ENCODE assay signal across 1 cellular context in genomic region chr19:31528261-31528660, GRCh38.
TF ChIP-seq lines count a peak whose summit lies in the region.

No MANE protein-coding gene starts in this region.

TF ChIP-seq in GM23338, 12 proteins besides CTCF, POLR2A, EP300 and RAD21 (continued from another document):
- TF ChIP-seq, protein P1, sequence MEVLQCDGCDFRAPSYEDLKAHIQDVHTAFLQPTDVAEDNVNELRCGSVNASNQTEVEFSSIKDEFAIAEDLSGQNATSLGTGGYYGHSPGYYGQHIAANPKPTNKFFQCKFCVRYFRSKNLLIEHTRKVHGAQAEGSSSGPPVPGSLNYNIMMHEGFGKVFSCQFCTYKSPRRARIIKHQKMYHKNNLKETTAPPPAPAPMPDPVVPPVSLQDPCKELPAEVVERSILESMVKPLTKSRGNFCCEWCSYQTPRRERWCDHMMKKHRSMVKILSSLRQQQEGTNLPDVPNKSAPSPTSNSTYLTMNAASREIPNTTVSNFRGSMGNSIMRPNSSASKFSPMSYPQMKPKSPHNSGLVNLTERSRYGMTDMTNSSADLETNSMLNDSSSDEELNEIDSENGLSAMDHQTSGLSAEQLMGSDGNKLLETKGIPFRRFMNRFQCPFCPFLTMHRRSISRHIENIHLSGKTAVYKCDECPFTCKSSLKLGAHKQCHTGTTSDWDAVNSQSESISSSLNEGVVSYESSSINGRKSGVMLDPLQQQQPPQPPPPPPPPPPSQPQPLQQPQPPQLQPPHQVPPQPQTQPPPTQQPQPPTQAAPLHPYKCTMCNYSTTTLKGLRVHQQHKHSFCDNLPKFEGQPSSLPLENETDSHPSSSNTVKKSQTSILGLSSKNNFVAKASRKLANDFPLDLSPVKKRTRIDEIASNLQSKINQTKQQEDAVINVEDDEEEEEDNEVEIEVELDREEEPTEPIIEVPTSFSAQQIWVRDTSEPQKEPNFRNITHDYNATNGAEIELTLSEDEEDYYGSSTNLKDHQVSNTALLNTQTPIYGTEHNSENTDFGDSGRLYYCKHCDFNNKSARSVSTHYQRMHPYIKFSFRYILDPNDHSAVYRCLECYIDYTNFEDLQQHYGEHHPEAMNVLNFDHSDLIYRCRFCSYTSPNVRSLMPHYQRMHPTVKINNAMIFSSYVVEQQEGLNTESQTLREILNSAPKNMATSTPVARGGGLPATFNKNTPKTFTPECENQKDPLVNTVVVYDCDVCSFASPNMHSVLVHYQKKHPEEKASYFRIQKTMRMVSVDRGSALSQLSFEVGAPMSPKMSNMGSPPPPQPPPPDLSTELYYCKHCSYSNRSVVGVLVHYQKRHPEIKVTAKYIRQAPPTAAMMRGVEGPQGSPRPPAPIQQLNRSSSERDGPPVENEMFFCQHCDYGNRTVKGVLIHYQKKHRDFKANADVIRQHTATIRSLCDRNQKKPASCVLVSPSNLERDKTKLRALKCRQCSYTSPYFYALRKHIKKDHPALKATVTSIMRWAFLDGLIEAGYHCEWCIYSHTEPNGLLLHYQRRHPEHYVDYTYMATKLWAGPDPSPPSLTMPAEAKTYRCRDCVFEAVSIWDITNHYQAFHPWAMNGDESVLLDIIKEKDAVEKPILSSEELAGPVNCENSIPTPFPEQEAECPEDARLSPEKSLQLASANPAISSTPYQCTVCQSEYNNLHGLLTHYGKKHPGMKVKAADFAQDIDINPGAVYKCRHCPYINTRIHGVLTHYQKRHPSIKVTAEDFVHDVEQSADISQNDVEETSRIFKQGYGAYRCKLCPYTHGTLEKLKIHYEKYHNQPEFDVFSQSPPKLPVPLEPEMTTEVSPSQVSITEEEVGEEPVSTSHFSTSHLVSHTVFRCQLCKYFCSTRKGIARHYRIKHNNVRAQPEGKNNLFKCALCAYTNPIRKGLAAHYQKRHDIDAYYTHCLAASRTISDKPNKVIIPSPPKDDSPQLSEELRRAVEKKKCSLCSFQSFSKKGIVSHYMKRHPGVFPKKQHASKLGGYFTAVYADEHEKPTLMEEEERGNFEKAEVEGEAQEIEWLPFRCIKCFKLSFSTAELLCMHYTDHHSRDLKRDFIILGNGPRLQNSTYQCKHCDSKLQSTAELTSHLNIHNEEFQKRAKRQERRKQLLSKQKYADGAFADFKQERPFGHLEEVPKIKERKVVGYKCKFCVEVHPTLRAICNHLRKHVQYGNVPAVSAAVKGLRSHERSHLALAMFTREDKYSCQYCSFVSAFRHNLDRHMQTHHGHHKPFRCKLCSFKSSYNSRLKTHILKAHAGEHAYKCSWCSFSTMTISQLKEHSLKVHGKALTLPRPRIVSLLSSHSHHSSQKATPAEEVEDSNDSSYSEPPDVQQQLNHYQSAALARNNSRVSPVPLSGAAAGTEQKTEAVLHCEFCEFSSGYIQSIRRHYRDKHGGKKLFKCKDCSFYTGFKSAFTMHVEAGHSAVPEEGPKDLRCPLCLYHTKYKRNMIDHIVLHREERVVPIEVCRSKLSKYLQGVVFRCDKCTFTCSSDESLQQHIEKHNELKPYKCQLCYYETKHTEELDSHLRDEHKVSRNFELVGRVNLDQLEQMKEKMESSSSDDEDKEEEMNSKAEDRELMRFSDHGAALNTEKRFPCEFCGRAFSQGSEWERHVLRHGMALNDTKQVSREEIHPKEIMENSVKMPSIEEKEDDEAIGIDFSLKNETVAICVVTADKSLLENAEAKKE (CRISPR knock-in tag; IDR thresholded peaks at IDR 0.05) = no peak
